ENCODE assay signal across 25 cellular contexts in genomic region chr7:25032774-25033743, GRCh38. TPM values are rescaled to one million over a fixed set of nuclear protein-coding genes. Genes with fewer than 3 reads are reported as not detected.
DNase-seq lines count a peak whose midpoint lies in the region; ATAC-seq, FAIRE-seq and TF ChIP-seq lines count a peak whose summit lies in the region.
"Had no signal": no experiment of that assay in that cellular context is flagged by ENCODE, and none has a peak within 500 bp of the region (broad histone marks: within the 10 kb centered on the region; RNA-seq: fewer than 3 reads in every experiment).

No MANE protein-coding gene starts in this region.

- H4K20me1 ChIP-seq in HepG2 (ENCODE audit: insufficient read depth, low read length) = no peaks in the 10 kb centered on the region
- no peaks in the 10 kb centered on the region for H4K20me1 ChIP-seq in fibroblast of lung (ENCODE audit: control insufficient read depth, extremely low read depth, insufficient read depth, low read length)
- H4K20me1 ChIP-seq: BLaER1 treated with 17β-estradiol and CSF1 and Interleukin-3, amounts not matched to agents 10 nM and 100 nM had no signal

- CTCF ChIA-PET in HepG2 (lab: Yijun Ruan, JAX; ENCODE audit: low intra/inter-chr PET ratio, low total read pairs) = no interaction called here

- H3K79me2 ChIP-seq in HepG2 (ENCODE audit: insufficient read depth, low read length) = no peaks in the 10 kb centered on the region
- no peaks in the 10 kb centered on the region for H3K79me2 ChIP-seq in fibroblast of lung (ENCODE audit: control insufficient read depth, insufficient read depth, low read length)
- H3K79me2 ChIP-seq: hepatocyte had no signal

- no peak for TF ChIP-seq EP300 in HepG2 (IDR thresholded peaks at IDR 0.05; ENCODE audit: low read depth in 2 of 2, low read length in 2 of 2)
- no peak for TF ChIP-seq EP300 in HepG2 (CRISPR knock-in tag; IDR thresholded peaks at IDR 0.05; ENCODE audit: borderline replicate concordance)

- intact Hi-C loops in HepG2 (cut with micrococcal nuclease; ENCODE audit: unreplicated experiment) = no loop called here
- intact Hi-C loops in right lobe of liver (cut with DNase I) = no loop called here

- no peak for DNase-seq in HepG2 (ENCODE audit: low spot score)
- DNase-seq in right lobe of liver = no peak
- DNase-seq in RPMI7951 (ENCODE audit: low read depth) = peak; percentile 68
- DNase-seq in fibroblast of lung (ENCODE audit: low read depth in 2 of 2) = peak; percentile 10 to 53
- peak; percentile 39 for DNase-seq in urothelium cell line (ENCODE audit: low spot score)
- no peak for DNase-seq in cortex of kidney (lab: John Stamatoyannopoulos, UW)
- no peak for DNase-seq in NCI-H1694 treated with DMSO at 0.1 percent for 48 hours (lab: John Stamatoyannopoulos, UW)
- DNase-seq: activated CD4-positive, CD25-positive, alpha-beta regulatory T cell treated with anti-CD3 and anti-CD28 coated beads, Interleukin-2, amount 50 U/mL, for 72 hours; activated CD8-positive, alpha-beta memory T cell treated with anti-CD3 and anti-CD28 coated beads for 24 hours; activated naive CD4-positive, alpha-beta T cell treated with anti-CD3 and anti-CD28 coated beads, Interleukin-2, amount 10 ng/mL, durations not matched to agents 7 days and 5 days; activated T-cell treated with anti-CD3 and anti-CD28 coated beads, Interleukin-2, amount 50 U/mL, for 48 hours; amygdala; caudate nucleus; dorsolateral prefrontal cortex; immature natural killer cell; left ventricle myocardium superior; midbrain; NCI-H1436 treated with DMSO at 0.1 percent for 48 hours; NCI-H2171; NCI-H526; upper lobe of right lung had no signal

- 0 out of 2 replicates have a peak, but pooled peaks cover 4% of the 10 kb centered on the region for H3K9me3 ChIP-seq in HepG2 (ENCODE audit: low read length)
- no peaks in the 10 kb centered on the region for H3K9me3 ChIP-seq in right lobe of liver
- H3K9me3 ChIP-seq in fibroblast of lung (ENCODE audit: control insufficient read depth, insufficient read depth, low read depth, low read length) = no peaks in the 10 kb centered on the region
- H3K9me3 ChIP-seq: upper lobe of right lung had no signal

- H3K9ac ChIP-seq in HepG2 (ENCODE audit: insufficient read depth, low read depth, low read length) (no peak overlapping the region), fibroblast of lung (ENCODE audit: insufficient read depth, low read length) (no peak overlapping the region)
- H3K9ac ChIP-seq: BLaER1 treated with 17β-estradiol and CSF1 and Interleukin-3, amounts not matched to agents 10 nM and 100 nM had no signal

- H3K4me1 ChIP-seq in HepG2 (ENCODE audit: insufficient read depth, low read length) = peaks cover 60% of the 10 kb centered on the region
- no peaks in the 10 kb centered on the region for H3K4me1 ChIP-seq in right lobe of liver
- peaks cover 7% of the 10 kb centered on the region for H3K4me1 ChIP-seq in fibroblast of lung (ENCODE audit: control insufficient read depth, extremely low read depth, insufficient read depth, low read length)
- H3K4me1 ChIP-seq: upper lobe of right lung had no signal

- no peak overlapping the region for H3K4me3 ChIP-seq in HepG2 (replicated peaks in 1 of 3; ENCODE audit: insufficient read depth in 1 of 3, low read depth in 2 of 3, low read length in 3 of 3)
- H3K4me3 ChIP-seq in right lobe of liver = no peak overlapping the region
- no peak overlapping the region for H3K4me3 ChIP-seq in fibroblast of lung (replicated peaks in 1 of 4; ENCODE audit: control extremely low read depth in 1 of 4, insufficient read depth in 1 of 4, low read depth in 3 of 4, low read length in 4 of 4)
- H3K4me3 ChIP-seq: BLaER1 treated with 17β-estradiol and CSF1 and Interleukin-3, amounts not matched to agents 10 nM and 100 nM; dorsolateral prefrontal cortex; hepatocyte; upper lobe of right lung had no signal

- H3K36me3 ChIP-seq in HepG2 (replicated peaks in 1 of 2; ENCODE audit: control insufficient read depth in 1 of 2, insufficient read depth in 2 of 2, low read length in 2 of 2) (no peaks in the 10 kb centered on the region), right lobe of liver (no peaks in the 10 kb centered on the region), fibroblast of lung (ENCODE audit: control insufficient read depth, insufficient read depth, low read length) (no peaks in the 10 kb centered on the region)
- H3K36me3 ChIP-seq: BLaER1 treated with 17β-estradiol and CSF1 and Interleukin-3, amounts not matched to agents 10 nM and 100 nM; upper lobe of right lung had no signal

- H3K27me3 ChIP-seq in HepG2 (ENCODE audit: control insufficient read depth in 1 of 2, insufficient read depth in 2 of 2, low read length in 2 of 2) (no peaks in the 10 kb centered on the region), right lobe of liver (no peaks in the 10 kb centered on the region), fibroblast of lung (ENCODE audit: control insufficient read depth, insufficient read depth, low read length) (no peaks in the 10 kb centered on the region)
- H3K27me3 ChIP-seq: BLaER1 treated with 17β-estradiol and CSF1 and Interleukin-3, amounts not matched to agents 10 nM and 100 nM; dorsolateral prefrontal cortex; hepatocyte; upper lobe of right lung had no signal

- H3K4me2 ChIP-seq in HepG2 (ENCODE audit: low read depth, low read length) (peak overlapping the region; percentile 43), fibroblast of lung (ENCODE audit: extremely low read depth, insufficient read depth, low read length) (no peak overlapping the region)
- H3K4me2 ChIP-seq: BLaER1 treated with 17β-estradiol and CSF1 and Interleukin-3, amounts not matched to agents 10 nM and 100 nM; hepatocyte had no signal

- FAIRE-seq in HepG2 (lab: Jason Lieb, UNC) = no peak
- FAIRE-seq in urothelium cell line (lab: Jason Lieb, UNC) = peak; percentile 56
- FAIRE-seq: frontal cortex had no signal

- in situ Hi-C loops in HepG2 (cut with HindIII; ENCODE audit: extremely low pct_ligation_motif_present, low pct_unique_long_range_greater_than_20kb) = no loop called here

- TF ChIP-seq POLR2A in HepG2 (IDR thresholded peaks at IDR 0.05; ENCODE audit: insufficient read depth in 1 of 2, low read depth in 2 of 2, low read length in 2 of 2) = no peak
- TF ChIP-seq POLR2A in right lobe of liver (IDR thresholded peaks at IDR 0.05) = no peak

- TF ChIP-seq CTCF in HepG2 (CRISPR knock-in tag; IDR thresholded peaks at IDR 0.05) = no peak
- TF ChIP-seq CTCF in right lobe of liver (IDR thresholded peaks at IDR 0.05) = no peak
- no peak for TF ChIP-seq CTCF in fibroblast of lung (conservative IDR thresholded peaks at IDR 0.05 in 1 of 2, IDR thresholded peaks at IDR 0.05 in 1 of 2; ENCODE audit: low read depth in 1 of 2, low read length in 2 of 2)

- POLR2A ChIA-PET in HepG2 (lab: Yijun Ruan, JAX) = interaction anchor here (1.2 kb wide), 1 partner anchor 92 kb away, joined by 4 read pairs; the partner anchor contains the start of gene CYCS

- ATAC-seq in HepG2 (peak; percentile 31; the same call in 2 of the 3 replicates), right lobe of liver (no peak), HG02970 (IDR thresholded peaks at IDR 0.05; ENCODE audit: low FRiP score, unreplicated experiment) (no peak)
- ATAC-seq: left ventricle myocardium superior, upper lobe of right lung had no signal

- BruUV-seq in HepG2 (replicated peaks; lab: Mats Ljungman, UMichigan) = no TSS peak

- H2AFZ ChIP-seq in HepG2 (ENCODE audit: low read length) (no peak overlapping the region), fibroblast of lung (ENCODE audit: low read length) (peak overlapping the region; percentile 16)
- H2AFZ ChIP-seq: hepatocyte had no signal

- 38% methylated on average over 11 of the region's 11 CpGs for WGBS in HepG2 (ENCODE audit: low lambda C conversion rate)
- 69% methylated on average over 11 of the region's 11 CpGs for WGBS in right lobe of liver (ENCODE audit: insufficient coverage, low coverage, low lambda C conversion rate, missing lambda C conversion rate)

- H3K27ac ChIP-seq in HepG2 (ENCODE audit: extremely low read length, insufficient read depth, low read length) (no peak overlapping the region), right lobe of liver (no peak overlapping the region), fibroblast of lung (ENCODE audit: insufficient read depth, low read length) (no peak overlapping the region)
- H3K27ac ChIP-seq: BLaER1 treated with 17β-estradiol and CSF1 and Interleukin-3, amounts not matched to agents 10 nM and 100 nM; dorsolateral prefrontal cortex; hepatocyte; upper lobe of right lung had no signal

- TF ChIP-seq RAD21 in HepG2 (CRISPR knock-in tag; IDR thresholded peaks at IDR 0.05) = no peak

TF ChIP-seq in HepG2, 621 proteins besides CTCF, POLR2A, EP300 and RAD21 (continues in another document):
- no peak for TF ChIP-seq FOXK2 (IDR thresholded peaks at IDR 0.05)
- TF ChIP-seq MTF2 (CRISPR knock-in tag; IDR thresholded peaks at IDR 0.05; ENCODE audit: borderline replicate concordance) = no peak

RNA-seq across cellular contexts. Expression of gene OSBPL3, which starts 53.1 kb away (rescaled TPM):
- 26.4 and 28.9 TPM in 2 replicates for total RNA-seq in HepG2 (2016; rRNA removed; fragmentation: Illumina TruSeq; extraction: Trizol)
- 6.6 and 7.4 TPM in 2 replicates for total RNA-seq in HepG2 (2016; cell fraction: cytosol; rRNA removed; fragmentation: Illumina TruSeq; extraction: Trizol; ENCODE audit: low read depth)
- 22.4 and 26.0 TPM in 2 replicates for total RNA-seq in HepG2 (2016; cell fraction: insoluble cytoplasmic fraction; rRNA removed; fragmentation: Illumina TruSeq; extraction: Trizol)
- 11.1 and 11.2 TPM in 2 replicates for total RNA-seq in HepG2 (2016; cell fraction: membrane; rRNA removed; fragmentation: Illumina TruSeq; extraction: Trizol)
- total RNA-seq in HepG2 (2016; cell fraction: nucleus; rRNA removed; fragmentation: Illumina TruSeq; extraction: Trizol) = 39.7 and 41.7 TPM in 2 replicates
- polyA plus RNA-seq in HepG2 (2011; rRNA removed) = 8.8 and 9.7 TPM in 2 replicates
- polyA plus RNA-seq in HepG2 (2011; cell fraction: cytosol; rRNA removed) = 3.7 and 4.4 TPM in 2 replicates
- 22.4 and 23.2 TPM in 2 replicates for polyA plus RNA-seq in HepG2 (2011; cell fraction: nucleus; rRNA removed)
- 7.1 and 8.1 TPM in 2 replicates for polyA plus RNA-seq in HepG2 (2012)
- 1.5 and 1.8 TPM in 2 replicates for polyA plus RNA-seq in HepG2 (2016; cell fraction: cytosol; fragmentation: Illumina TruSeq; extraction: Trizol; ENCODE audit: low read depth)
- polyA plus RNA-seq in HepG2 (2016; cell fraction: insoluble cytoplasmic fraction; fragmentation: Illumina TruSeq; extraction: Trizol; ENCODE audit: low read depth) = 16.7 and 19.5 TPM in 2 replicates
- polyA plus RNA-seq in HepG2 (2016; cell fraction: membrane; fragmentation: Illumina TruSeq; extraction: Trizol; ENCODE audit: low read depth) = 4.2 and 4.7 TPM in 2 replicates
- 65.6 and 72.4 TPM in 2 replicates for polyA plus RNA-seq in HepG2 (2016; cell fraction: nucleus; fragmentation: Illumina TruSeq; extraction: Trizol; ENCODE audit: insufficient read depth, low read depth)
- 15.3 and 17.6 TPM in 2 replicates for polyA minus RNA-seq in HepG2 (2011; rRNA and poly(A)+ RNA removed; ENCODE audit: low replicate concordance)
- 8.8 and 11.6 TPM in 2 replicates for polyA minus RNA-seq in HepG2 (2011; cell fraction: cytosol; rRNA and poly(A)+ RNA removed)
- 43.5 and 49.5 TPM in 2 replicates for polyA minus RNA-seq in HepG2 (2011; cell fraction: nucleus; rRNA and poly(A)+ RNA removed)
- 1 to 10 TPM in 5 of 6 experiments, under 1 TPM in 1; 0.70 to 8.2 (median 2.4) TPM for total RNA-seq in right lobe of liver
- 35.0 and 39.4 TPM in 2 replicates for total RNA-seq in RPMI7951 (2014; rRNA removed; shearing (Covaris generic))
- total RNA-seq in fibroblast of lung = 22.6 and 70.2 TPM in 2 replicates
- polyA plus RNA-seq in fibroblast of lung = 22.7 and 38.2 TPM in 2 replicates
- polyA plus RNA-seq in fibroblast of lung (2012) = 14.4 and 25.6 TPM in 2 replicates
- 8.6 and 29.1 TPM in 2 replicates for polyA minus RNA-seq in fibroblast of lung (ENCODE audit: low replicate concordance)

Comparison
In these comparisons a context has a peak if more than half of its experiments do, and no peak if none do; other contexts are left out.
1. DNase-seq: peak in RPMI7951 (single experiment), fibroblast of lung (2 of 2) and urothelium cell line (single experiment); none in HepG2 (single experiment), right lobe of liver (0 of 3), cortex of kidney (single experiment) and NCI-H1694 treated with DMSO at 0.1 percent for 48 hours (single experiment).